In genomic region chr11:101341578-101341977, GRCh38 we compare ENCODE assay signal across 28 cellular contexts.
"Had no signal": no experiment of that assay in that cellular context is flagged by ENCODE, and none has a peak within 500 bp of the region (broad histone marks: within the 10 kb centered on the region; RNA-seq: fewer than 3 reads in every experiment).

No MANE protein-coding gene starts in this region.

- H3K27ac ChIP-seq: adrenal gland, brain microvascular endothelial cell, dorsolateral prefrontal cortex, neutrophil, pancreas, psoas muscle, suprapubic skin, transverse colon, vagina had no signal

- ATAC-seq: activated CD8-positive, alpha-beta memory T cell treated with anti-CD3 and anti-CD28 coated beads, Interleukin-2, amount 10 ng/mL, durations not matched to agents 7 days and 5 days; activated CD8-positive, alpha-beta T cell treated with anti-CD3 and anti-CD28 coated beads, Interleukin-2, amount 10 ng/mL, durations not matched to agents 7 days and 5 days; activated naive CD4-positive, alpha-beta T cell treated with anti-CD3 and anti-CD28 coated beads, Interleukin-2, amount 50 U/mL, for 72 hours; activated T-cell treated with anti-CD3 and anti-CD28 coated beads, Interleukin-2, amount 50 U/mL, for 72 hours; left ventricle myocardium superior; pancreas; psoas muscle; T-cell had no signal

- H3K4me1 Mint-ChIP-seq: activated B cell treated with CpG ODN at 0.5 μM for 24 hours; activated CD8-positive, alpha-beta memory T cell treated with anti-CD3 and anti-CD28 coated beads, Interleukin-2, amount 10 ng/mL, durations not matched to agents 7 days and 5 days; naive B cell; T-cell had no signal

- H3K27ac Mint-ChIP-seq: activated B cell treated with CpG ODN at 0.5 μM for 24 hours; activated CD8-positive, alpha-beta memory T cell treated with anti-CD3 and anti-CD28 coated beads, Interleukin-2, amount 10 ng/mL, durations not matched to agents 7 days and 5 days; activated CD8-positive, alpha-beta T cell treated with anti-CD3 and anti-CD28 coated beads, Interleukin-2, amount 10 ng/mL, durations not matched to agents 7 days and 5 days; activated naive CD4-positive, alpha-beta T cell treated with anti-CD3 and anti-CD28 coated beads, Interleukin-2, amount 50 U/mL, for 72 hours; activated T-cell treated with anti-CD3 and anti-CD28 coated beads, Interleukin-2, amount 50 U/mL, for 72 hours; mesothelial cell of epicardium; naive B cell; nephron progenitor cell; T-cell had no signal

- H3K4me1 ChIP-seq: adrenal gland, pancreas, psoas muscle, suprapubic skin, transverse colon had no signal

- H3K27me3 ChIP-seq: adrenal gland, brain microvascular endothelial cell, neutrophil, pancreas, suprapubic skin, transverse colon, vagina had no signal

- DNase-seq: activated B cell treated with CpG ODN at 0.5 μM for 24 hours; activated CD8-positive, alpha-beta memory T cell treated with anti-CD3 and anti-CD28 coated beads, Interleukin-2, amount 10 ng/mL, durations not matched to agents 7 days and 5 days; activated CD8-positive, alpha-beta T cell treated with anti-CD3 and anti-CD28 coated beads, Interleukin-2, amount 10 ng/mL, durations not matched to agents 7 days and 5 days; activated naive CD4-positive, alpha-beta T cell; activated T-cell treated with anti-CD3 and anti-CD28 coated beads, Interleukin-2, amount 50 U/mL, for 72 hours; adrenal gland; brain microvascular endothelial cell; dorsolateral prefrontal cortex; effector memory CD4-positive, alpha-beta T cell; erythroblast; foreskin melanocyte; left ventricle myocardium superior; naive B cell; nephron progenitor cell; pancreas; psoas muscle; stimulated activated CD4-positive, alpha-beta T cell treated with anti-CD3 and anti-CD28 coated beads, Interleukin-15, amount 100 ng/mL, for 24 hours; stimulated activated CD4-positive, alpha-beta T cell treated with anti-CD3 and anti-CD28 coated beads, Interleukin-2, amount 100 ng/mL, for 24 hours; stimulated activated naive CD4-positive, alpha-beta T cell; T-cell; transverse colon had no signal

- H3K4me3 ChIP-seq: adrenal gland, coronary artery, dorsolateral prefrontal cortex, pancreas, psoas muscle, suprapubic skin, transverse colon, vagina had no signal

- H3K4me3 Mint-ChIP-seq: activated B cell treated with CpG ODN at 0.5 μM for 24 hours; activated CD8-positive, alpha-beta memory T cell treated with anti-CD3 and anti-CD28 coated beads, Interleukin-2, amount 10 ng/mL, durations not matched to agents 7 days and 5 days; activated CD8-positive, alpha-beta T cell treated with anti-CD3 and anti-CD28 coated beads, Interleukin-2, amount 10 ng/mL, durations not matched to agents 7 days and 5 days; activated T-cell treated with anti-CD3 and anti-CD28 coated beads, Interleukin-2, amount 50 U/mL, for 72 hours; mesothelial cell of epicardium; naive B cell; nephron progenitor cell; T-cell had no signal

- H3K36me3 ChIP-seq: adrenal gland, brain microvascular endothelial cell, neutrophil, pancreas, suprapubic skin, transverse colon, vagina had no signal

- FAIRE-seq: astrocyte, pancreas had no signal

- H3K9me3 ChIP-seq: adrenal gland, neutrophil, pancreas, psoas muscle, suprapubic skin, transverse colon, vagina had no signal

- H3K36me3 Mint-ChIP-seq: activated CD8-positive, alpha-beta memory T cell treated with anti-CD3 and anti-CD28 coated beads, Interleukin-2, amount 10 ng/mL, durations not matched to agents 7 days and 5 days; activated naive CD4-positive, alpha-beta T cell treated with anti-CD3 and anti-CD28 coated beads, Interleukin-2, amount 50 U/mL, for 72 hours; mesothelial cell of epicardium; naive B cell; T-cell had no signal

- H3K27me3 Mint-ChIP-seq: activated B cell treated with CpG ODN at 0.5 μM for 24 hours; activated CD8-positive, alpha-beta memory T cell treated with anti-CD3 and anti-CD28 coated beads, Interleukin-2, amount 10 ng/mL, durations not matched to agents 7 days and 5 days; naive B cell; T-cell had no signal

- H3K9me3 Mint-ChIP-seq: activated B cell treated with CpG ODN at 0.5 μM for 24 hours, nephron progenitor cell had no signal
